Comparison of ENCODE assay signal across 24 cellular contexts in the genomic region with DNA sequence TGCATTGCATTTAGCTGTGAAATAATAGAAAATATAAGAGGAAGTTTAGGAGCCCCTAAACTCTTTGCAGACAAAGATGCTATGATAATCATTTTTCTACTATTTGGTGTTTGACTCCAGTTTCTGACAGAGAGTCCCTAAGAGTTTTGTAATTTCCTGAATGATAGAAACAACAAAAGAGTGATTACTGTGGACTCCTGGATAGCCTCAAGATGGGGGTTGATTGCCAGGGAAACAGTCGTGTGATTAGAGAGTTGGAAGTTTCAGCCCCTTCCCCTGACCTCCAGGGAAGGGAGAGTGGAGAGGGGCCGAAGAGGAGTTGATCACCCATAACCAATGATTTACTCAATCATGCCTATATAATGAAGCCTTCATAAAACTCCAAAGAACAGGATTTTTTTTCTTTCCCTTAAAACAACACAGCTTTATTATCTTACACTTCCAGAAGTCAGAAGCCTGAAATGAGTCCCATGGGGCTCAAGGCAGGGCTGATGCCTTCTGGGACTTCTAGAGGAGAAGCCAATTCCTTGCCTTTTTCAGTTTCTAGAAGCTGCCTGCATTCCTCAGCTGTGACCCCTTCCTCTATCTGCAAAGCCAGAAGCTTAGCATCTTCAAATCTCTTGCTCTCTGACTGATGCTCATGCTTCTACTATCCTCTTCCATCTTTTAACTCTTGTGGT.
DNase-seq lines count a peak whose midpoint lies in the region; ATAC-seq and TF ChIP-seq lines count a peak whose summit lies in the region.
"Had no signal": no experiment of that assay in that cellular context is flagged by ENCODE, and none has a peak within 500 bp of the region (broad histone marks: within the 10 kb centered on the region; RNA-seq: fewer than 3 reads in every experiment).

No MANE protein-coding gene starts in this region.

- H3K4me3 ChIP-seq in HEK293 (ENCODE audit: low read depth, low read length) (no peak overlapping the region), choroid plexus epithelial cell (ENCODE audit: low read depth, low read length) (no peak overlapping the region), hepatocyte (no peak overlapping the region), skeletal muscle cell (ENCODE audit: low read depth, low read length) (no peak overlapping the region), right lobe of liver (no peak overlapping the region)
- H3K4me3 ChIP-seq: mucosa of descending colon, psoas muscle, vagina had no signal

- no peak overlapping the region for H2BK5ac ChIP-seq in H9 (ENCODE audit: insufficient read length, low read length)

- ATAC-seq in right lobe of liver, result no peak
- ATAC-seq: activated CD4-positive, alpha-beta T cell treated with anti-CD3 and anti-CD28 coated beads for 36 hours; activated naive CD8-positive, alpha-beta T cell treated with anti-CD3 and anti-CD28 coated beads, Interleukin-2, amount 50 U/mL, for 24 hours; left colon; mucosa of descending colon; psoas muscle had no signal

- H3K9me2 ChIP-seq in hepatocyte (replicated peaks; ENCODE audit: insufficient read depth), result no peaks in the 10 kb centered on the region

- no peaks in the 10 kb centered on the region for H3K9me3 Mint-ChIP-seq in H9

- H2AFZ ChIP-seq in hepatocyte (no peak overlapping the region), H9 (ENCODE audit: low read length) (no peak overlapping the region)

- peak overlapping the region; percentile 35 for H3K4me2 ChIP-seq in hepatocyte
- H3K4me2 ChIP-seq in H9 (ENCODE audit: insufficient read depth, insufficient read length, low read length), result no peak overlapping the region

- CTCF ChIA-PET in HEK293 (lab: Yijun Ruan, JAX), result interaction anchor here (0.7 to 1.7 kb wide), 3 partner anchors 82 to 338 kb away, joined by 3 read pairs; no protein-coding TSS in a partner anchor

- TF ChIP-seq CTCF in HEK293 (tag by site-specific recombination; IDR thresholded peaks at IDR 0.05) (no peak), choroid plexus epithelial cell (conservative IDR thresholded peaks at IDR 0.05; ENCODE audit: low read depth, low read length) (no peak), hepatocyte (IDR thresholded peaks at IDR 0.05; ENCODE audit: poor library complexity) (no peak), right lobe of liver (IDR thresholded peaks at IDR 0.05) (no peak), H9 (conservative IDR thresholded peaks at IDR 0.05) (no peak)

- no peak overlapping the region for H2AK5ac ChIP-seq in H9 (ENCODE audit: insufficient read length, low read length)

- H3K27me3 Mint-ChIP-seq in H9 (ENCODE audit: low read depth), result no peaks in the 10 kb centered on the region

- H3K27ac ChIP-seq in HEK293 (ENCODE audit: extremely low read depth, low read depth, low read length), result no peak overlapping the region
- peak overlapping the region; percentile 43 for H3K27ac ChIP-seq in hepatocyte
- no peak overlapping the region for H3K27ac ChIP-seq in right lobe of liver
- H3K27ac ChIP-seq in H9 (ENCODE audit: insufficient read length, low read depth, low read length), result no peak overlapping the region
- H3K27ac ChIP-seq: psoas muscle, vagina had no signal

- H4K8ac ChIP-seq in H9 (replicated peaks; ENCODE audit: insufficient read length, low read depth, low read length), result no peak overlapping the region

- H3K23me2 ChIP-seq in H9 (ENCODE audit: insufficient read length, low read depth, low read length, poor library complexity, severe bottlenecking), result no peaks in the 10 kb centered on the region

- DNase-seq in choroid plexus epithelial cell (ENCODE audit: low read depth), result peak; percentile 41
- DNase-seq in hepatocyte (ENCODE audit: low spot score), result no peak
- DNase-seq in skeletal muscle cell (ENCODE audit: low read depth), result peak; percentile 46
- DNase-seq in right lobe of liver, result no peak
- no peak for DNase-seq in central memory CD4-positive, alpha-beta T cell
- DNase-seq in H9, result no peak
- no peak for DNase-seq in NCI-H1417 treated with DMSO at 0.1 percent for 48 hours (lab: John Stamatoyannopoulos, UW)
- DNase-seq: activated CD4-positive, alpha-beta T cell treated with anti-CD3 and anti-CD28 coated beads for 36 hours; activated naive CD8-positive, alpha-beta T cell treated with anti-CD3 and anti-CD28 coated beads, Interleukin-2, amount 50 U/mL, for 24 hours; erythroblast; GDM1; left colon; mucosa of descending colon; NCI-H1694; NCI-H2171 treated with DMSO at 0.1 percent for 48 hours; NCI-H526 treated with DMSO at 0.1 percent for 48 hours; psoas muscle; stimulated activated CD4-positive, alpha-beta T cell treated with anti-CD3 and anti-CD28 coated beads, Interleukin-15, amount 100 ng/mL, for 24 hours; substantia nigra; SW 1271 had no signal

- no peak overlapping the region for H2BK12ac ChIP-seq in H9 (ENCODE audit: insufficient read length, low read depth, low read length)

- no peak overlapping the region for H2BK120ac ChIP-seq in H9 (ENCODE audit: low read depth, low read length, poor library complexity, severe bottlenecking)

- 57% methylated on average over 2 of the region's 2 CpGs for WGBS in hepatocyte (ENCODE audit: low lambda C conversion rate, missing lambda C conversion rate)
- WGBS in right lobe of liver (ENCODE audit: insufficient coverage, low coverage, low lambda C conversion rate, missing lambda C conversion rate), result 70% methylated on average over 2 of the region's 2 CpGs
- WGBS in H9 (ENCODE audit: extremely low coverage, insufficient read length, low lambda C conversion rate), result no CpG with 5 or more reads among the region's 2 CpGs

- H4K91ac ChIP-seq in H9 (ENCODE audit: insufficient read length, low read depth, low read length), result no peak overlapping the region

- H3K36me3 ChIP-seq in HEK293 (ENCODE audit: control insufficient read depth in 2 of 2, insufficient read depth in 1 of 2, low read length in 2 of 2) (no peaks in the 10 kb centered on the region), hepatocyte (replicated peaks; ENCODE audit: insufficient read depth, low read depth) (no peaks in the 10 kb centered on the region), right lobe of liver (no peaks in the 10 kb centered on the region)
- H3K36me3 ChIP-seq: vagina had no signal

- H3K23ac ChIP-seq in H9 (ENCODE audit: insufficient read length, low read depth, low read length), result no peak overlapping the region

- H3K4me1 Mint-ChIP-seq in H9, result no peaks in the 10 kb centered on the region
- H3K4me1 Mint-ChIP-seq: activated CD4-positive, alpha-beta T cell treated with anti-CD3 and anti-CD28 coated beads for 36 hours had no signal

- no peaks in the 10 kb centered on the region for H4K20me1 ChIP-seq in hepatocyte (ENCODE audit: insufficient read depth, poor library complexity, severe bottlenecking)
- H4K20me1 ChIP-seq in H9 (ENCODE audit: control insufficient read depth, insufficient read depth, insufficient read length), result no peaks in the 10 kb centered on the region

- H3K4me1 ChIP-seq in HEK293 (ENCODE audit: control insufficient read depth, insufficient read depth, low read length), result no peaks in the 10 kb centered on the region; the same call in none of the 2 replicates
- H3K4me1 ChIP-seq in hepatocyte (ENCODE audit: insufficient read depth), result peaks cover 8% of the 10 kb centered on the region
- no peaks in the 10 kb centered on the region for H3K4me1 ChIP-seq in right lobe of liver
- no peaks in the 10 kb centered on the region for H3K4me1 ChIP-seq in H9 (ENCODE audit: insufficient read depth, low read length)
- H3K4me1 ChIP-seq: psoas muscle, vagina had no signal

- H3T11ph ChIP-seq in H9 (ENCODE audit: low read length), result no peak overlapping the region

- H3K27ac Mint-ChIP-seq in H9, result no peak overlapping the region
- H3K27ac Mint-ChIP-seq: activated CD4-positive, alpha-beta T cell treated with anti-CD3 and anti-CD28 coated beads for 36 hours; activated naive CD8-positive, alpha-beta T cell treated with anti-CD3 and anti-CD28 coated beads, Interleukin-2, amount 50 U/mL, for 24 hours; activated T-helper 2 cell treated with anti-CD3 and anti-CD28 coated beads, Interferon-gamma antibody, Interleukin-2, Interleukin-4, amounts not matched to agents 10 μg/mL and 5 μg/mL and 100 μg/mL, durations not matched to agents 14 hours and 24 hours and 36 hours; IgD-negative memory B cell had no signal

- no peak overlapping the region for H3K4ac ChIP-seq in H9 (ENCODE audit: low read depth, low read length)

- H3K56ac ChIP-seq in H9 (ENCODE audit: insufficient read length, low read depth, low read length), result no peak overlapping the region

- no peaks in the 10 kb centered on the region for H3K9me3 ChIP-seq in HEK293 (ENCODE audit: control insufficient read depth, insufficient read depth, low read depth, low read length)
- H3K9me3 ChIP-seq in hepatocyte (ENCODE audit: low read depth), result no peaks in the 10 kb centered on the region
- H3K9me3 ChIP-seq in right lobe of liver, result no peaks in the 10 kb centered on the region
- H3K9me3 ChIP-seq in H9 (ENCODE audit: control insufficient read depth, low read depth, low read length), result no peaks in the 10 kb centered on the region
- H3K9me3 ChIP-seq: mucosa of descending colon, psoas muscle, vagina had no signal

- H3K4me3 Mint-ChIP-seq in H9, result no peak overlapping the region
- H3K4me3 Mint-ChIP-seq: activated CD4-positive, alpha-beta T cell treated with anti-CD3 and anti-CD28 coated beads for 36 hours; activated naive CD8-positive, alpha-beta T cell treated with anti-CD3 and anti-CD28 coated beads, Interleukin-2, amount 50 U/mL, for 24 hours; IgD-negative memory B cell had no signal

- TF ChIP-seq POLR2A in right lobe of liver (IDR thresholded peaks at IDR 0.05), result no peak

- no peak overlapping the region for H2BK20ac ChIP-seq in H9 (ENCODE audit: low read depth, low read length, poor library complexity, severe bottlenecking)

- POLR2A ChIA-PET in HEK293 (lab: Yijun Ruan, JAX), result no interaction called here

- intact Hi-C loops in right lobe of liver (cut with DNase I), result no loop called here

- H3K27me3 ChIP-seq in hepatocyte (no peaks in the 10 kb centered on the region), right lobe of liver (no peaks in the 10 kb centered on the region), H9 (ENCODE audit: insufficient read depth, low read length) (no peaks in the 10 kb centered on the region)
- H3K27me3 ChIP-seq: vagina had no signal

- H4K5ac ChIP-seq in H9 (ENCODE audit: insufficient read length, low read depth, low read length), result no peak overlapping the region

- H3K9ac ChIP-seq in H9 (ENCODE audit: extremely low read depth, insufficient read length, low read length), result no peak overlapping the region

- H3K36me3 Mint-ChIP-seq in H9 (ENCODE audit: insufficient read depth in 1 of 3, low read depth in 3 of 3), result no peaks in the 10 kb centered on the region; a peak in 1 of 7 replicates

- H2BK15ac ChIP-seq in H9 (ENCODE audit: low read depth, low read length), result no peak overlapping the region

- no peaks in the 10 kb centered on the region for H3K79me1 ChIP-seq in H9 (ENCODE audit: insufficient read depth, low read depth, low read length, poor library complexity, severe bottlenecking)

- H3K18ac ChIP-seq in H9 (ENCODE audit: insufficient read length, low read depth, low read length), result no peak overlapping the region

- H3K79me2 ChIP-seq in hepatocyte (no peaks in the 10 kb centered on the region), H9 (ENCODE audit: insufficient read depth, low read length) (no peaks in the 10 kb centered on the region)

- no peak overlapping the region for H3K14ac ChIP-seq in H9 (ENCODE audit: insufficient read depth, low read length)

TF ChIP-seq in HEK293, 187 proteins besides CTCF, POLR2A, EP300 and RAD21 (continues in another document):
- TF ChIP-seq ZNF529 (tag by site-specific recombination; IDR thresholded peaks at IDR 0.05; ENCODE audit: insufficient replicate concordance), result no peak

Comparison
In these comparisons a context has a peak if more than half of its experiments do, and no peak if none do; other contexts are left out.
1. DNase-seq: peak in choroid plexus epithelial cell (single experiment) and skeletal muscle cell (single experiment); none in hepatocyte (single experiment), right lobe of liver (0 of 3), central memory CD4-positive, alpha-beta T cell (single experiment), H9 (single experiment) and NCI-H1417 treated with DMSO at 0.1 percent for 48 hours (single experiment).